ENCODE assay signal across 8 cellular contexts in the genomic region with DNA sequence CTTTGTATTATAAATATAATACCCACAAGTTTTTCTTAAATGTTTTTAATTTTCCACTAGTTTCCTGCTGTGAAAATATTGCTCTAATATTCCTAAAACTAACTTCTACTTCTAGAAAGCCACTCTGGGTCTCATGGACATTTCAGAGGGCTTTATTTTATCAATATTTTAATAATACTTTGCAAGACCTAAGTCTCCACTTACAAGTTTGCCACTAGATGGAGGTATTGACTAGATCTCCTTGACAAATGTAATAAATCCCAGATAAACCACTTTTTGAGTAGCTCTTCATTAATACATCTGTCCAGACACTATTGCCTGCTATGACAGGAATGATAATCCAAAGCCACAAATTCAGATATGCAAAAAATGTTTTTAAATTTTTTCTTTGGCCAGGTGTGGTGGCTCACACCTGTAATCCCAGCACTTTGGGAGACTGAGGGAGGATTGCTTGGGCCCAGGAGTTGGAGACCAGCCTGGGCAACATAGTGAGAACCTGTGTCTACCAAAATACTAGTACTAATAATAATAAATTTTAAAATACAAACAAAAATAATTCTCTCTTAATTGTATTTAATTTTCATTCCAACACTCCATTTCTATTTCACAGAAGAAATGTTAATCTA. TPM values are rescaled to one million over a fixed set of nuclear protein-coding genes. Genes with fewer than 3 reads are reported as not detected.
DNase-seq lines count a peak whose midpoint lies in the region; ATAC-seq and TF ChIP-seq lines count a peak whose summit lies in the region.

No MANE protein-coding gene starts in this region.

- TF ChIP-seq CTCF in ascending aorta (IDR thresholded peaks at IDR 0.05) = peak; percentile 9 to 53 (median 32)

- H3K36me3 ChIP-seq in ascending aorta = no peaks in the 10 kb centered on the region

- H3K27me3 ChIP-seq in ascending aorta = no peaks in the 10 kb centered on the region

- peaks cover 0 to 13% of the 10 kb centered on the region in 2 donors for H3K4me1 ChIP-seq in ascending aorta

- DNase-seq in NCI-H2171 treated with DMSO at 0.1 percent for 48 hours (lab: John Stamatoyannopoulos, UW) (peak; percentile 82), NCI-H2171 (lab: John Stamatoyannopoulos, UW) (no peak), NCI-H1694 treated with DMSO at 0.1 percent for 48 hours (lab: John Stamatoyannopoulos, UW) (peak; percentile 31), ascending aorta (ENCODE audit: low spot score in 2 of 2) (no peak), left kidney (ENCODE audit: low read depth, low spot score) (peak; percentile 64), T-helper 9 cell (no peak), midbrain (lab: John Stamatoyannopoulos, UW) (no peak)

- H3K9me3 ChIP-seq in ascending aorta = no peaks in the 10 kb centered on the region

- H3K4me3 ChIP-seq in ascending aorta = no peak overlapping the region

- intact Hi-C loops in ascending aorta (cut with DNase I) = no loop called here

- no peak overlapping the region for H3K27ac ChIP-seq in ascending aorta

- ATAC-seq in HG03045 (IDR thresholded peaks at IDR 0.05; ENCODE audit: unreplicated experiment) = no peak

RNA-seq across cellular contexts. Expression of a gene that starts 3.5 kb away (rescaled TPM):
- total RNA-seq in ascending aorta = 187 TPM

Comparison
In these comparisons a context has a peak if more than half of its experiments do, and no peak if none do; other contexts are left out.
1. DNase-seq: peak in NCI-H2171 treated with DMSO at 0.1 percent for 48 hours (single experiment), NCI-H1694 treated with DMSO at 0.1 percent for 48 hours (single experiment) and left kidney (single experiment); none in NCI-H2171 (single experiment), ascending aorta (0 of 2), T-helper 9 cell (single experiment) and midbrain (single experiment).